In the genomic region with DNA sequence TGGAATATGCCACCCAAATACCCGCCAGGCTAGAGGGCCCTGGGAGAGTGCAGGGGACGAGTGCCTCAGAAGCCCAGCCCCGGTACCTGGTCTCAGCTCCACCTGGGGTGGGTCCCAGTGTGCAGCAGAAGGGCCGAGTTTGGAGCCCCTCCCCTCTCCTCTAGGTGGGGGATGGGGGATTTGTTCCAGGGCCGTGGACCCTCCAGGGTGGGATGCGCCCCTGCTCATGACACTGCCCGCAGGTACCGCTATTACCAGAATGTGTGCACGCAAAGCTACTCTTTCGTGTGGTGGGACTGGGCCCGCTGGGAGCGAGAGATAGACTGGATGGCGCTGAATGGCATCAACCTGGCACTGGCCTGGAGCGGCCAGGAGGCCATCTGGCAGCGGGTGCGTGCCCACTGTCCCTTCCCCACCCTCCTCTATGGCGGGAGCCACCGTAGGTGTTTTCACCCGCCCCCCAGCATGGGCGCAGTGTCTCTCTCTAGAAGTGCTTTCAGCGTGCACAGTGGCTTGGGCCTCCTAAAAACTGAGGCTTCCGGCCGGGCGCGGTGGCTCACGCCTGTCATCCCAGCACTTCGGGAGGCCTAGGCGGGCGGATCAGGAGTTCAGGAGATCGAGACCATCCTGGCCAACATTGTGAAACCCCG, we compare ENCODE assay signal across 9 cellular contexts. TPM values are rescaled to one million over a fixed set of nuclear protein-coding genes. Genes with fewer than 3 reads are reported as not detected.
DNase-seq lines count a peak whose midpoint lies in the region; ATAC-seq, FAIRE-seq and TF ChIP-seq lines count a peak whose summit lies in the region.
"Had no signal": no experiment of that assay in that cellular context is flagged by ENCODE, and none has a peak within 500 bp of the region (broad histone marks: within the 10 kb centered on the region; RNA-seq: fewer than 3 reads in every experiment).

No MANE protein-coding gene starts in this region.

- WGBS in lung, 2 donors = 86 to 91% methylated on average over 31 of the region's 31 CpGs

- H3K27me3 ChIP-seq in bronchial epithelial cell (ENCODE audit: control insufficient read depth, insufficient read depth, low read length) (no peaks in the 10 kb centered on the region), lung (ENCODE audit: control insufficient read depth, insufficient read depth) (no peaks in the 10 kb centered on the region)

- peak overlapping the region; percentile 60 for H3K4me3 ChIP-seq in bronchial epithelial cell (ENCODE audit: low read depth, low read length)
- H3K4me3 ChIP-seq in lung = peak overlapping the region; percentile 83

- no peaks in the 10 kb centered on the region for H3K27me3 Mint-ChIP-seq in activated T-cell treated with anti-CD3 and anti-CD28 coated beads, Interleukin-2, amount 50 U/mL, for 24 hours
- no peaks in the 10 kb centered on the region for H3K27me3 Mint-ChIP-seq in type B pancreatic cell

- H3K36me3 ChIP-seq in bronchial epithelial cell (ENCODE audit: control insufficient read depth, insufficient read depth, low read length) = peaks cover 5% of the 10 kb centered on the region
- peaks cover 3 to 27% of the 10 kb centered on the region in 2 donors for H3K36me3 ChIP-seq in lung (ENCODE audit: control insufficient read depth in 2 of 2, insufficient read depth in 2 of 2, low read length in 2 of 2)

- H3K4me3 Mint-ChIP-seq in activated T-cell treated with anti-CD3 and anti-CD28 coated beads, Interleukin-2, amount 50 U/mL, for 24 hours = peak overlapping the region; percentile 88
- H3K4me3 Mint-ChIP-seq in type B pancreatic cell = peak overlapping the region; percentile 90

- H3K9me3 ChIP-seq in lung (ENCODE audit: control insufficient read depth in 2 of 2, insufficient read depth in 1 of 2, low read length in 1 of 2) = no peaks in the 10 kb centered on the region

- peak overlapping the region; percentile 88 to 98 for H3K27ac ChIP-seq in lung (ENCODE audit: low read depth in 1 of 2, low read length in 1 of 2)

- peaks cover 33% of the 10 kb centered on the region for H3K36me3 Mint-ChIP-seq in activated T-cell treated with anti-CD3 and anti-CD28 coated beads, Interleukin-2, amount 50 U/mL, for 24 hours (ENCODE audit: low read depth)
- H3K36me3 Mint-ChIP-seq in type B pancreatic cell = peaks cover 3% of the 10 kb centered on the region

- DNase-seq in activated T-cell treated with anti-CD3 and anti-CD28 coated beads, Interleukin-2, amount 50 U/mL, for 24 hours = no peak
- no peak for DNase-seq in activated T-cell treated with anti-CD3 and anti-CD28 coated beads, Interleukin-2, amount 50 U/mL, for 1 hour
- DNase-seq in bronchial epithelial cell (ENCODE audit: low read depth) (no peak), lung (ENCODE audit: low spot score) (no peak), type B pancreatic cell (ENCODE audit: extremely low spot score, unreplicated experiment) (no peak), retina (no peak), germinal center (ENCODE audit: low spot score) (no peak), pons (ENCODE audit: low spot score) (no peak)

- peak overlapping the region; percentile 88 for H3K27ac Mint-ChIP-seq in activated T-cell treated with anti-CD3 and anti-CD28 coated beads, Interleukin-2, amount 50 U/mL, for 24 hours
- H3K27ac Mint-ChIP-seq in type B pancreatic cell = peak overlapping the region; percentile 68

- TF ChIP-seq CTCF in bronchial epithelial cell (IDR thresholded peaks at IDR 0.05; ENCODE audit: insufficient read depth, low read length, severe bottlenecking) (no peak), lung (IDR thresholded peaks at IDR 0.05; ENCODE audit: control extremely low read depth, extremely low read depth) (no peak), type B pancreatic cell (conservative IDR thresholded peaks at IDR 0.05) (no peak)

- no peaks in the 10 kb centered on the region for H3K9me3 Mint-ChIP-seq in activated T-cell treated with anti-CD3 and anti-CD28 coated beads, Interleukin-2, amount 50 U/mL, for 24 hours
- H3K9me3 Mint-ChIP-seq in type B pancreatic cell = no peaks in the 10 kb centered on the region

- FAIRE-seq in bronchial epithelial cell (lab: Jason Lieb, UNC) = no peak
- FAIRE-seq: endometrium had no signal

- peaks cover 41% of the 10 kb centered on the region for H3K4me1 Mint-ChIP-seq in activated T-cell treated with anti-CD3 and anti-CD28 coated beads, Interleukin-2, amount 50 U/mL, for 24 hours (ENCODE audit: low read depth)
- peaks cover 11% of the 10 kb centered on the region for H3K4me1 Mint-ChIP-seq in type B pancreatic cell (ENCODE audit: unreplicated experiment)

- H3K4me1 ChIP-seq in lung (ENCODE audit: control insufficient read depth in 2 of 2, insufficient read depth in 2 of 2, low read length in 2 of 2) = peaks cover 0 to 10% of the 10 kb centered on the region in 2 donors

- no peak for ATAC-seq in lung (ENCODE audit: insufficient read depth, low FRiP score)

RNA-seq across cellular contexts. Expression of gene NAGLU, which starts 1.2 kb away (rescaled TPM):
- total RNA-seq in bronchial epithelial cell (8.4 and 14.2 TPM in 2 replicates), lung (10 to 100 TPM; 16.8 to 69.8 TPM), type B pancreatic cell (ENCODE audit: low replicate concordance) (24.0 and 26.5 TPM in 2 replicates)
- polyA plus RNA-seq in lung = 10 to 100 TPM; 32.3 to 37.9 TPM

RNA-seq across cellular contexts. Expression of gene HSD17B1, which starts 15.4 kb away (rescaled TPM):
- total RNA-seq in bronchial epithelial cell = 7.4 and 22.8 TPM in 2 replicates
- total RNA-seq in lung = 1 to 10 TPM in 1 of 2 donors, under 1 TPM in 1; 0.98 to 1.3 TPM
- polyA plus RNA-seq in lung = 1 to 10 TPM; 1.8 to 2.4 TPM
- 2.2 and 2.7 TPM in 2 replicates for total RNA-seq in type B pancreatic cell (ENCODE audit: low replicate concordance)

RNA-seq across cellular contexts. Expression of gene COASY, which starts 24.7 kb away (rescaled TPM):
- 9.0 and 18.4 TPM in 2 replicates for total RNA-seq in bronchial epithelial cell
- total RNA-seq in lung = 10 to 100 TPM; 25.9 to 93.2 TPM
- 10 to 100 TPM; 57.3 to 71.3 TPM for polyA plus RNA-seq in lung
- 78.0 and 80.8 TPM in 2 replicates for total RNA-seq in type B pancreatic cell (ENCODE audit: low replicate concordance)

RNA-seq across cellular contexts. Expression of gene MLX, which starts 29.6 kb away (rescaled TPM):
- 28.3 and 33.2 TPM in 2 replicates for total RNA-seq in bronchial epithelial cell
- total RNA-seq in lung = 10 to 100 TPM; 31.9 to 69.7 TPM
- 10 to 100 TPM; 61.8 to 71.6 TPM for polyA plus RNA-seq in lung
- 31.3 and 32.3 TPM in 2 replicates for total RNA-seq in type B pancreatic cell (ENCODE audit: low replicate concordance)

RNA-seq across cellular contexts. Expression of gene PSMC3IP, which starts 40.2 kb away (rescaled TPM):
- total RNA-seq in bronchial epithelial cell = 1.3 and 2.0 TPM in 2 replicates
- total RNA-seq in lung = 1 to 10 TPM; 3.4 to 7.5 TPM
- polyA plus RNA-seq in lung = 1 to 10 TPM; 3.7 to 4.3 TPM
- total RNA-seq in type B pancreatic cell (ENCODE audit: low replicate concordance) = 10.6 and 22.6 TPM in 2 replicates
